In genomic region chr1:32886012-32886827, GRCh38 we compare ENCODE assay signal across 1 cellular context.
TF ChIP-seq lines count a peak whose summit lies in the region.

TSS of gene HPCA (plus strand) at chr1:32886491. CDS start at chr1:32888899, 2,408 bp downstream.

TF ChIP-seq in HepG2, 621 proteins besides CTCF, POLR2A, EP300 and RAD21 (continued from another document and continues in another):
- TF ChIP-seq ZNF646 (CRISPR knock-in tag; IDR thresholded peaks at IDR 0.05) (peak; percentile 71; the same call in 1 of the 2 replicates), ZNF512 (CRISPR knock-in tag; IDR thresholded peaks at IDR 0.05) (no peak), ZNF703 (CRISPR knock-in tag; IDR thresholded peaks at IDR 0.05; ENCODE audit: borderline replicate concordance) (peak; percentile 66; the same call in 1 of the 2 replicates), ZNF138 (CRISPR knock-in tag; IDR thresholded peaks at IDR 0.05; ENCODE audit: low read depth) (peak; percentile 95), ZNF563 (CRISPR knock-in tag; IDR thresholded peaks at IDR 0.05) (peak; percentile 99), NFKB2 (CRISPR knock-in tag; IDR thresholded peaks at IDR 0.05; ENCODE audit: borderline replicate concordance) (peak; percentile 99), BATF2 (CRISPR knock-in tag; IDR thresholded peaks at IDR 0.05) (peak; percentile 98), MTF1 (CRISPR knock-in tag; IDR thresholded peaks at IDR 0.05) (peak; percentile 95), TBP (CRISPR knock-in tag; IDR thresholded peaks at IDR 0.05) (no peak), ZBTB34 (CRISPR knock-in tag; IDR thresholded peaks at IDR 0.05) (peak; percentile 80; the same call in 1 of the 2 replicates), ZMYM4 (CRISPR knock-in tag; IDR thresholded peaks at IDR 0.05) (peak; percentile 87), ZNF510 (CRISPR knock-in tag; IDR thresholded peaks at IDR 0.05; ENCODE audit: low read depth) (peak; percentile 87; the same call in 1 of the 2 replicates), PATZ1 (CRISPR knock-in tag; IDR thresholded peaks at IDR 0.05) (peak; percentile 90), EED (CRISPR knock-in tag; IDR thresholded peaks at IDR 0.05) (peak; percentile 89), SRSF1 (optimal IDR thresholded peaks at IDR 0.05; ENCODE audit: low read depth, low read length) (no peak), ZNF230 (CRISPR knock-in tag; IDR thresholded peaks at IDR 0.05) (peak; percentile 97), NCOA5 (CRISPR knock-in tag; IDR thresholded peaks at IDR 0.05) (no peak), ELK4 (CRISPR knock-in tag; IDR thresholded peaks at IDR 0.05; ENCODE audit: borderline replicate concordance) (peak; percentile 76; the same call in 1 of the 2 replicates), REL (CRISPR knock-in tag; conservative IDR thresholded peaks at IDR 0.05) (peak; percentile 98), THYN1 (CRISPR knock-in tag; IDR thresholded peaks at IDR 0.05; ENCODE audit: borderline replicate concordance, low read depth) (0 out of 2 replicates have a peak, but pooled peaks have one; percentile 51), SMARCE1 (IDR thresholded peaks at IDR 0.05; ENCODE audit: borderline replicate concordance) (no peak), FOSL2 (CRISPR knock-in tag; IDR thresholded peaks at IDR 0.05) (peak; percentile 71), ZNF678 (CRISPR knock-in tag; IDR thresholded peaks at IDR 0.05) (peak; percentile 94; the same call in 1 of the 2 replicates), MAZ (IDR thresholded peaks at IDR 0.05; ENCODE audit: borderline replicate concordance, low read depth, low read length) (peak; percentile 92), MAZ (CRISPR knock-in tag; IDR thresholded peaks at IDR 0.05; ENCODE audit: low read depth) (peak; percentile 92), MBD4 (IDR thresholded peaks at IDR 0.05; ENCODE audit: borderline replicate concordance, low read length) (no peak), ZNF776 (CRISPR knock-in tag; IDR thresholded peaks at IDR 0.05) (peak; percentile 95), ZBTB43 (CRISPR knock-in tag; conservative IDR thresholded peaks at IDR 0.05) (peak; percentile 97), ZNF44 (CRISPR knock-in tag; IDR thresholded peaks at IDR 0.05) (peak; percentile 94; the same call in 1 of the 2 replicates), ZNF17 (CRISPR knock-in tag; IDR thresholded peaks at IDR 0.05) (peak; percentile 92; the same call in 1 of the 2 replicates), ZSCAN31 (CRISPR knock-in tag; IDR thresholded peaks at IDR 0.05; ENCODE audit: low read depth) (peak; percentile 92), PPARG (CRISPR knock-in tag; conservative IDR thresholded peaks at IDR 0.05) (peak; percentile 87), AKNA (CRISPR knock-in tag; IDR thresholded peaks at IDR 0.05; ENCODE audit: borderline replicate concordance) (peak; percentile 91), ZGPAT (CRISPR knock-in tag; IDR thresholded peaks at IDR 0.05) (peak; percentile 95), ZNF7 (CRISPR knock-in tag; IDR thresholded peaks at IDR 0.05) (peak; percentile 84), ELF1 (CRISPR knock-in tag; IDR thresholded peaks at IDR 0.05) (peak; percentile 55)
